Comparison of ENCODE assay signal across 17 cellular contexts in the genomic region with DNA sequence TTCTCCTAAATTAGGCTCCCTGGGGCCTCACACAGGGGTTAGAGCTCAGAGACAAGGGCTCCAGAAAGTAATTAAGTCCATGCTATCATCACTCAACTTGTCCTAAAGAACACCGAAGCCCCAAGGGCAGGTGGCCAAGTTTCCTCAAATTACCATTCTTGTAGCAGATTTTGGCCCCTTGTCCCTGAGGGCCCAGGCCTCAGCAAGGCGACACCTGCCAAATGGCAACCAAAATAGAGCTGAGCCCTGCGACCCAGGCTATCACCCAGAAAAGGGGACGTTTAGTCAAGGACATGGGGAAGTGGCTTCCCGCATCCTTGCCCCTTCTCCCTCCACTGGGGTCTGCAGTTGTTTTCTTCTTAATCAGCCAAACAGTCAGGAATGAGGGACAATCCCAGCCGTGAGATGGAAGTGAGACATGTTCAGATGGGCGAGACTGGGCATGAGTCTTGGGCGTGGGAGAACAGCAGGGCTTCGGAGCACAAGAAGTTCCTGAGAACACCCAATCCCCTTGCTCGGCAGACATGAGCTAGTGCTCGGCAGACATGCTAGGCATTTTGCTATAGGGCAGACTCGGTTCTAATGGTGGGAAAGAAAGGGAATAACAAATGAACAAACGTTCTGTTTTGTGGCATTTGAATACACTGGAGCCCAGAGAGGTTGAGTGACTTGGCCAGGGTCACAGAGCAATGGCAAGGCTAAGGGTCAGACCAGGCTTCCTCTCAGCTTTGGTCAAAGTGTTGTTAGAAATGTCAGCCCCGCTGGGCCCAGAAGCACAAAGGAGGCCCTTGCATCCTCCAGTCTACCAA. TPM values are rescaled to one million over a fixed set of nuclear protein-coding genes. Genes with fewer than 3 reads are reported as not detected.
"Had no signal": no experiment of that assay in that cellular context is flagged by ENCODE, and none has a peak within 500 bp of the region (broad histone marks: within the 10 kb centered on the region; RNA-seq: fewer than 3 reads in every experiment).

No MANE protein-coding gene starts in this region.

- H3K27ac ChIP-seq: body of pancreas, skin epidermis, tibial artery, vagina had no signal

- H3K9me3 ChIP-seq: body of pancreas, SK-N-SH, tibial artery, vagina had no signal

- H3K9me3 Mint-ChIP-seq: activated naive CD4-positive, alpha-beta T cell treated with anti-CD3 and anti-CD28 coated beads, Interleukin-2, amount 50 U/mL, for 24 hours; dendritic cell treated with granulocyte-macrophage colony-stimulating factor and Interleukin-4, amounts not matched to agents 40 ng/mL and 50 ng/mL, for 4 days; effector memory CD8-positive, alpha-beta T cell; naive thymus-derived CD4-positive, alpha-beta T cell had no signal

- H3K27me3 ChIP-seq: body of pancreas, tibial artery, vagina had no signal

- H3K4me2 ChIP-seq: SK-N-SH had no signal

- H3K4me3 Mint-ChIP-seq: activated naive CD4-positive, alpha-beta T cell treated with anti-CD3 and anti-CD28 coated beads, Interleukin-2, amount 50 U/mL, for 24 hours; dendritic cell treated with granulocyte-macrophage colony-stimulating factor and Interleukin-4, amounts not matched to agents 40 ng/mL and 50 ng/mL, for 4 days; effector memory CD8-positive, alpha-beta T cell; mesothelial cell of epicardium; naive thymus-derived CD4-positive, alpha-beta T cell had no signal

- H3K9ac ChIP-seq: SK-N-SH had no signal

- ATAC-seq: body of pancreas; effector memory CD8-positive, alpha-beta T cell; naive thymus-derived CD4-positive, alpha-beta T cell had no signal

- H3K4me1 Mint-ChIP-seq: activated naive CD4-positive, alpha-beta T cell treated with anti-CD3 and anti-CD28 coated beads, Interleukin-2, amount 50 U/mL, for 24 hours; naive thymus-derived CD4-positive, alpha-beta T cell had no signal

- H3K36me3 ChIP-seq: tibial artery, vagina had no signal

- H3K36me3 Mint-ChIP-seq: activated naive CD4-positive, alpha-beta T cell treated with anti-CD3 and anti-CD28 coated beads, Interleukin-2, amount 50 U/mL, for 24 hours; mesothelial cell of epicardium; naive thymus-derived CD4-positive, alpha-beta T cell had no signal

- DNase-seq: activated CD4-positive, alpha-beta T cell treated with anti-CD3 and anti-CD28 coated beads for 48 hours; activated effector memory CD4-positive, alpha-beta T cell treated with Interleukin-2 at 50 U/mL for 16 hours; amniotic stem cell; body of pancreas; cerebellar nuclear complex; effector memory CD8-positive, alpha-beta T cell; naive thymus-derived CD4-positive, alpha-beta T cell; SK-N-SH; T-helper 1 cell; tibial artery had no signal

- H3K4me1 ChIP-seq: body of pancreas had no signal

- H3K4me3 ChIP-seq: body of pancreas, skin epidermis, tibial artery, vagina had no signal

- H3K27me3 Mint-ChIP-seq: activated naive CD4-positive, alpha-beta T cell treated with anti-CD3 and anti-CD28 coated beads, Interleukin-2, amount 50 U/mL, for 24 hours; dendritic cell treated with granulocyte-macrophage colony-stimulating factor and Interleukin-4, amounts not matched to agents 40 ng/mL and 50 ng/mL, for 4 days had no signal

- FAIRE-seq: islet of Langerhans had no signal

- H3K27ac Mint-ChIP-seq: activated naive CD4-positive, alpha-beta T cell treated with anti-CD3 and anti-CD28 coated beads, Interleukin-2, amount 50 U/mL, for 24 hours; dendritic cell treated with granulocyte-macrophage colony-stimulating factor and Interleukin-4, amounts not matched to agents 40 ng/mL and 50 ng/mL, for 4 days; effector memory CD8-positive, alpha-beta T cell; mesothelial cell of epicardium; naive thymus-derived CD4-positive, alpha-beta T cell had no signal

RNA-seq across cellular contexts. Expression of gene SSUH2, which starts 47.7 kb away (rescaled TPM):
- total RNA-seq: fibroblast of villous mesenchyme; naive thymus-derived CD4-positive, alpha-beta T cell; vagina had no signal
- polyA plus RNA-seq: naive thymus-derived CD4-positive, alpha-beta T cell had no signal
